In genomic region chr12:67969134-67969782, GRCh38 we compare ENCODE assay signal across 1 cellular context.
TF ChIP-seq lines count a peak whose summit lies in the region.

No MANE protein-coding gene starts in this region.

TF ChIP-seq in IMR-90, 13 proteins besides CTCF, POLR2A, EP300 and RAD21:
- no peak for TF ChIP-seq MXI1 (IDR thresholded peaks at IDR 0.05; ENCODE audit: borderline replicate concordance, low read depth, low read length)
- no peak for TF ChIP-seq USF2 (IDR thresholded peaks at IDR 0.05; ENCODE audit: low read depth, low read length)
- TF ChIP-seq NFE2L2 (IDR thresholded peaks at IDR 0.05; ENCODE audit: low read depth, low read length): no peak
- no peak for TF ChIP-seq BHLHE40 (IDR thresholded peaks at IDR 0.05; ENCODE audit: low read depth, low read length)
- no peak for TF ChIP-seq CEBPB (IDR thresholded peaks at IDR 0.05; ENCODE audit: low read depth, low read length)
- no peak for TF ChIP-seq RCOR1 (IDR thresholded peaks at IDR 0.05; ENCODE audit: insufficient replicate concordance, low read length)
- TF ChIP-seq SMC3 (IDR thresholded peaks at IDR 0.05; ENCODE audit: low read depth, low read length): no peak
- no peak for TF ChIP-seq ELK1 (IDR thresholded peaks at IDR 0.05; ENCODE audit: borderline replicate concordance, low read depth, low read length)
- no peak for TF ChIP-seq FOS (IDR thresholded peaks at IDR 0.05; ENCODE audit: low read depth, low read length)
- no peak for TF ChIP-seq MAFK (IDR thresholded peaks at IDR 0.05; ENCODE audit: low read depth, low read length)
- no peak for TF ChIP-seq CHD1 (IDR thresholded peaks at IDR 0.05; ENCODE audit: low read depth, low read length)
- no peak for TF ChIP-seq MAZ (IDR thresholded peaks at IDR 0.05; ENCODE audit: borderline replicate concordance, low read depth, low read length)
- no peak for TF ChIP-seq RFX5 (IDR thresholded peaks at IDR 0.05; ENCODE audit: low read depth, low read length)
